Comparison of ENCODE assay signal across 13 cellular contexts in genomic region chr7:155809332-155809946, GRCh38. TPM values are rescaled to one million over a fixed set of nuclear protein-coding genes. Genes with fewer than 3 reads are reported as not detected.
DNase-seq lines count a peak whose midpoint lies in the region; ATAC-seq and TF ChIP-seq lines count a peak whose summit lies in the region.
"Had no signal": no experiment of that assay in that cellular context is flagged by ENCODE, and none has a peak within 500 bp of the region (broad histone marks: within the 10 kb centered on the region; RNA-seq: fewer than 3 reads in every experiment).

No MANE protein-coding gene starts in this region.

- H3K36me3 ChIP-seq in cardiac muscle cell, result no peaks in the 10 kb centered on the region
- H3K36me3 ChIP-seq in mucosa of stomach (ENCODE audit: control insufficient read depth, insufficient read depth, low read length), result no peaks in the 10 kb centered on the region
- H3K36me3 ChIP-seq in upper lobe of right lung, result no peaks in the 10 kb centered on the region

- H3K4me3 ChIP-seq in cardiac muscle cell (peak overlapping the region; percentile 10), epithelial cell of proximal tubule (ENCODE audit: low read depth, low read length) (peak overlapping the region; percentile 68), mucosa of stomach (ENCODE audit: low read length) (peak overlapping the region; percentile 68), upper lobe of right lung (peak overlapping the region; percentile 52)

- peak overlapping the region; percentile 76 for H3K9ac ChIP-seq in mucosa of stomach (ENCODE audit: low read length)

- no peak for TF ChIP-seq CTCF in cardiac muscle cell (IDR thresholded peaks at IDR 0.05; ENCODE audit: low read depth, low read length)
- no peak for TF ChIP-seq CTCF in epithelial cell of proximal tubule (conservative IDR thresholded peaks at IDR 0.05; ENCODE audit: low read depth, low read length)
- no peak for TF ChIP-seq CTCF in upper lobe of right lung (IDR thresholded peaks at IDR 0.05)

- H3K4me1 ChIP-seq in cardiac muscle cell (ENCODE audit: low read depth) (peaks cover 9% of the 10 kb centered on the region), mucosa of stomach (ENCODE audit: control insufficient read depth, insufficient read depth, low read length) (peaks cover 40% of the 10 kb centered on the region), upper lobe of right lung (peaks cover 43% of the 10 kb centered on the region)

- DNase-seq in cardiac muscle cell (ENCODE audit: low read depth in 1 of 2, low spot score in 1 of 2) (no peak), Right ventricle myocardium inferior (ENCODE audit: missing footprints) (no peak), epithelial cell of proximal tubule (ENCODE audit: low read depth) (no peak), upper lobe of right lung (peak; percentile 79), NCI-H69 (lab: John Stamatoyannopoulos, UW) (no peak), SHP77 (lab: John Stamatoyannopoulos, UW) (no peak)
- DNase-seq: activated CD4-positive, alpha-beta T cell treated with anti-CD3 and anti-CD28 coated beads, Interleukin-2, amount 50 U/mL, for 1 hour; NCI-H2171; stimulated activated CD4-positive, alpha-beta T cell treated with anti-CD3 and anti-CD28 coated beads, Interleukin-2, amount 100 ng/mL, for 24 hours had no signal

- H3K9me3 ChIP-seq in cardiac muscle cell (ENCODE audit: low read depth) (no peaks in the 10 kb centered on the region), mucosa of stomach (ENCODE audit: control insufficient read depth, low read length) (no peaks in the 10 kb centered on the region), upper lobe of right lung (no peaks in the 10 kb centered on the region)

- H3K27me3 ChIP-seq in cardiac muscle cell (peaks cover 100% of the 10 kb centered on the region), mucosa of stomach (ENCODE audit: control insufficient read depth, insufficient read depth, low read length) (peaks cover 41% of the 10 kb centered on the region), upper lobe of right lung (peaks cover 97% of the 10 kb centered on the region)

- ATAC-seq in Right ventricle myocardium inferior (no peak), upper lobe of right lung (peak; percentile 30), HG02885 (IDR thresholded peaks at IDR 0.05; ENCODE audit: poor library complexity, unreplicated experiment) (no peak)
- ATAC-seq: esophagus mucosa had no signal

- intact Hi-C loops in Right ventricle myocardium inferior (cut with DNase I) (no loop called here), upper lobe of right lung (cut with DNase I) (no loop called here)

- H3K27ac ChIP-seq in cardiac muscle cell, result no peak overlapping the region
- H3K27ac ChIP-seq in upper lobe of right lung, result peak overlapping the region; percentile 86

RNA-seq across cellular contexts. Expression of gene SHH, which starts 2.8 kb away (rescaled TPM):
- total RNA-seq in cardiac muscle cell, result not detected in 2 replicates
- polyA plus RNA-seq in cardiac muscle cell, result not detected in 2 replicates
- total RNA-seq in Right ventricle myocardium inferior, result not detected
- total RNA-seq in epithelial cell of proximal tubule, result 1.7 and 4.4 TPM in 2 replicates
- total RNA-seq in upper lobe of right lung, result 10.1 TPM
- total RNA-seq: esophagus mucosa had no signal
- polyA plus RNA-seq: AG04450 had no signal

Comparison
In these comparisons a context has a peak if more than half of its experiments do, and no peak if none do; other contexts are left out.
1. H3K4me3 ChIP-seq: peak in every context shown above with its lines; median percentile 68 in epithelial cell of proximal tubule; 68 in mucosa of stomach; 52 in upper lobe of right lung; 10 in cardiac muscle cell.